8 cellular contexts compared by ENCODE assay signal in the genomic region with DNA sequence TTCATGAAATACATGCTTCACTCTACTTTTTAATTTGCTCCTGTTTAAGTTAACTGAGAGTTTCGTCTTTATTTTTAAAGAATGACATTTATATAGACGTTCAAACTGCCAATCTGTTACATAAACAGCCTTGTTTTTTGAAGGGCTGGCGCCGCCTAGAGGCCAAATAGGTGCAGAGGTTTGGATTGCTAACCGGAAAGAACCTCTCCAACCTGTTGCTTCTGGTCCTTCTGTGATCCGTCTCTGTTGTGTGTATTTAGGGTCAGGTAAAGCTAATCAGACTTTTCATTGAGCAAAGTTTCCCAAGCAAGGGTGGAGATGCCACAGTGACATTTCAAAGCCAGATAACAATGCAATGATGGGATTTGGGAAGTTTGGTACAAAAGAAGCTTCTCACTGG. TPM values are rescaled to one million over a fixed set of nuclear protein-coding genes. Genes with fewer than 3 reads are reported as not detected.
DNase-seq lines count a peak whose midpoint lies in the region; ATAC-seq and TF ChIP-seq lines count a peak whose summit lies in the region.

No MANE protein-coding gene starts in this region.

- 2% methylated on average over 6 of the region's 6 CpGs for WGBS in lung, 2 donors

- no peaks in the 10 kb centered on the region for H3K27me3 ChIP-seq in lung (ENCODE audit: control insufficient read depth, insufficient read depth)

- peaks cover 3% of the 10 kb centered on the region in 2 donors for H3K4me1 ChIP-seq in lung (ENCODE audit: control insufficient read depth in 2 of 2, insufficient read depth in 2 of 2, low read length in 2 of 2)

- ATAC-seq in GM18873 (IDR thresholded peaks at IDR 0.05; ENCODE audit: low FRiP score, unreplicated experiment): peak; percentile 60
- ATAC-seq in HG03378 (IDR thresholded peaks at IDR 0.05; ENCODE audit: unreplicated experiment): peak; percentile 84
- ATAC-seq in lung (ENCODE audit: insufficient read depth, low FRiP score): peak; percentile 64

- H3K4me3 ChIP-seq in AG10803 (ENCODE audit: low read length): no peak overlapping the region
- no peak overlapping the region for H3K4me3 ChIP-seq in lung

- peak; percentile 99 for TF ChIP-seq CTCF in AG10803 (conservative IDR thresholded peaks at IDR 0.05; ENCODE audit: low read length)
- peak; percentile 68 for TF ChIP-seq CTCF in lung (IDR thresholded peaks at IDR 0.05; ENCODE audit: control extremely low read depth, extremely low read depth)

- no peaks in the 10 kb centered on the region for H3K36me3 ChIP-seq in lung (ENCODE audit: control insufficient read depth in 2 of 2, insufficient read depth in 2 of 2, low read length in 2 of 2)

- peak; percentile 83 for DNase-seq in AG10803 (ENCODE audit: low read depth)
- DNase-seq in NCI-H510A treated with DMSO at 0.1 percent for 48 hours (lab: John Stamatoyannopoulos, UW): peak; percentile 30
- DNase-seq in activated CD4-positive, alpha-beta T cell treated with anti-CD3 and anti-CD28 coated beads, Interleukin-2, amount 50 U/mL, for 1 hour: peak; percentile 78
- peak; percentile 90 for DNase-seq in dermis blood vessel endothelial cell
- peak; percentile 80 for DNase-seq in lung (ENCODE audit: low spot score)
- peak; percentile 55 for DNase-seq in stimulated activated CD8-positive, alpha-beta memory T cell treated with anti-CD3 and anti-CD28 coated beads, Interleukin-12 subunit alpha, Interleukin-12 subunit beta, amount 100 ng/mL, for 4 hours (ENCODE audit: low read depth)

- H3K27ac ChIP-seq in lung (ENCODE audit: low read depth in 1 of 2, low read length in 1 of 2): no peak overlapping the region

- H3K9me3 ChIP-seq in lung (ENCODE audit: control insufficient read depth in 2 of 2, insufficient read depth in 1 of 2, low read length in 1 of 2): no peaks in the 10 kb centered on the region

RNA-seq across cellular contexts. Expression of a gene that starts 39.5 kb away (rescaled TPM):
- total RNA-seq in dermis blood vessel endothelial cell: 12.3 and 26.0 TPM in 2 replicates
- total RNA-seq in lung: 10 to 100 TPM; 37.4 to 47.1 TPM
- polyA plus RNA-seq in lung: 1 to 10 TPM; 4.4 to 7.4 TPM

Comparison
In these comparisons a context has a peak if more than half of its experiments do, and no peak if none do; other contexts are left out.
1. DNase-seq: peak in every context shown above with its lines; median percentile 90 in dermis blood vessel endothelial cell; 83 in AG10803; 80 in lung; 78 in activated CD4-positive, alpha-beta T cell treated with anti-CD3 and anti-CD28 coated beads, Interleukin-2, amount 50 U/mL, for 1 hour; 55 in stimulated activated CD8-positive, alpha-beta memory T cell treated with anti-CD3 and anti-CD28 coated beads, Interleukin-12 subunit alpha, Interleukin-12 subunit beta, amount 100 ng/mL, for 4 hours; 30 in NCI-H510A treated with DMSO at 0.1 percent for 48 hours.